In the genomic region with DNA sequence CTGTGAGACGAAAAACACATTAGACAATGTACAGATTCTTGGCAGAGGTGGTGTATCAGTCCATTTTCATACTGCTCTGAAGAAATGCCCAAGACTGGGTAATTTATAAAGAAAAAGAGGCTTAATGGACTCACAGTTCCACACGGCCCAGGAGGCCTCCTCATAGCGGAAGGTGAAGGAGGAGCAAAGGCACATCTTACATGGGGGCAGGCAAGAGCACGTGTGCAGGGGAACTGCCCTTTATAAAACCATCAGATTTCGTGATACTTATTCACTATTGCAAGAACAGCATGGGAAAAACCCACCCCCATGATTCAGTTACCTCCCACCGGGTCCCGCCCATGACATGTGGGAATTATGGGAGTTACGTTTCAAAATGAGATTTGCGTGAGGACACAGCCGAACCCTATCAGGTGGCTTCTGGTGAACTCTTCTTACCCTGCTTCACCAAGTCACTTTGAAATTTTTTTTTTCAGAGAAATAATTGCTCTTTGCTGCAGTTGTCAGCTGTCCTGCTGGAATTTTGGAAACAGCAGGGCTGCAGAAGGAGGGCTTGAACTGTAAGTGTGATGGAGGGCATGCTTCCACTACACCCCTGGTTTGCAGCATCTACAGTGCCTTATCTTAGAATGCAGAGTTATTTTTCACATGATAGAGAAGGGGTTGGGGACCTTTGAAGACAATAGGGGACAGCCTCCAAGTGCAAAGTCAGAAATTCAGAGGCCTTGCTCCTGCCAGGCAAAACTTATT, we compare ENCODE assay signal across 1 cellular context.
TF ChIP-seq lines count a peak whose summit lies in the region.

No MANE protein-coding gene starts in this region.

TF ChIP-seq in HepG2, 621 proteins besides CTCF, POLR2A, EP300 and RAD21:
- TF ChIP-seq FOXM1 (CRISPR knock-in tag; IDR thresholded peaks at IDR 0.05) (no peak), ZNF431 (CRISPR knock-in tag; IDR thresholded peaks at IDR 0.05; ENCODE audit: borderline replicate concordance, low read depth) (peak; percentile 88), ZZZ3 (CRISPR knock-in tag; IDR thresholded peaks at IDR 0.05; ENCODE audit: borderline replicate concordance) (no peak), ZNF430 (CRISPR knock-in tag; IDR thresholded peaks at IDR 0.05) (peak; percentile 69; the same call in 1 of the 2 replicates), NAIF1 (CRISPR knock-in tag; IDR thresholded peaks at IDR 0.05; ENCODE audit: borderline replicate concordance) (no peak), GPBP1L1 (CRISPR knock-in tag; IDR thresholded peaks at IDR 0.05) (no peak), SYNCRIP (IDR thresholded peaks at IDR 0.05; ENCODE audit: insufficient read depth, low read depth, low read length) (no peak)
- TF ChIP-seq, protein P1, sequence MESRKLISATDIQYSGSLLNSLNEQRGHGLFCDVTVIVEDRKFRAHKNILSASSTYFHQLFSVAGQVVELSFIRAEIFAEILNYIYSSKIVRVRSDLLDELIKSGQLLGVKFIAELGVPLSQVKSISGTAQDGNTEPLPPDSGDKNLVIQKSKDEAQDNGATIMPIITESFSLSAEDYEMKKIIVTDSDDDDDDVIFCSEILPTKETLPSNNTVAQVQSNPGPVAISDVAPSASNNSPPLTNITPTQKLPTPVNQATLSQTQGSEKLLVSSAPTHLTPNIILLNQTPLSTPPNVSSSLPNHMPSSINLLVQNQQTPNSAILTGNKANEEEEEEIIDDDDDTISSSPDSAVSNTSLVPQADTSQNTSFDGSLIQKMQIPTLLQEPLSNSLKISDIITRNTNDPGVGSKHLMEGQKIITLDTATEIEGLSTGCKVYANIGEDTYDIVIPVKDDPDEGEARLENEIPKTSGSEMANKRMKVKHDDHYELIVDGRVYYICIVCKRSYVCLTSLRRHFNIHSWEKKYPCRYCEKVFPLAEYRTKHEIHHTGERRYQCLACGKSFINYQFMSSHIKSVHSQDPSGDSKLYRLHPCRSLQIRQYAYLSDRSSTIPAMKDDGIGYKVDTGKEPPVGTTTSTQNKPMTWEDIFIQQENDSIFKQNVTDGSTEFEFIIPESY (CRISPR knock-in tag; IDR thresholded peaks at IDR 0.05): peak; percentile 52
